1 cellular context compared by ENCODE assay signal in the genomic region with DNA sequence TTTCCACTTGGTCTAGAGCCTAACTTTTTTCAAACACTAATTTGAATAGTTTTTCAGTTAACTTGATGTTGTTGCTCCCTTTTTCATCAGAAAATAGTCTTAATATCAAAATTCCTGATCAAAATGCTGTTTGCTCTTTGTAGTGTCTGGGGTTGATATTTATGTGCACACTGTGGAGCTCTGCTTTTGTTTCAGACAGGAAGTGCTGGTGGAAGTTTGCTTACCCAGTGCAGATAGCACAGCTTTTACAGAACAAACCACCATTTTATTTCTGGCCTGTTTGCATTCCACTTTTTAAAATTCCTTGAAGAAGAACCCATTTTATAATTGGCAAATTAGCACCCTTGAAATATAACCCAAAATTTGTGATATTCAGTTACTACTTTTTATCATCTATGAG.
TF ChIP-seq lines count a peak whose summit lies in the region.

No MANE protein-coding gene starts in this region.

TF ChIP-seq in IMR-90, 13 proteins besides CTCF, POLR2A, EP300 and RAD21 (continued from another document):
- TF ChIP-seq, protein P1, sequence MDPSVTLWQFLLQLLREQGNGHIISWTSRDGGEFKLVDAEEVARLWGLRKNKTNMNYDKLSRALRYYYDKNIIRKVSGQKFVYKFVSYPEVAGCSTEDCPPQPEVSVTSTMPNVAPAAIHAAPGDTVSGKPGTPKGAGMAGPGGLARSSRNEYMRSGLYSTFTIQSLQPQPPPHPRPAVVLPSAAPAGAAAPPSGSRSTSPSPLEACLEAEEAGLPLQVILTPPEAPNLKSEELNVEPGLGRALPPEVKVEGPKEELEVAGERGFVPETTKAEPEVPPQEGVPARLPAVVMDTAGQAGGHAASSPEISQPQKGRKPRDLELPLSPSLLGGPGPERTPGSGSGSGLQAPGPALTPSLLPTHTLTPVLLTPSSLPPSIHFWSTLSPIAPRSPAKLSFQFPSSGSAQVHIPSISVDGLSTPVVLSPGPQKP (IDR thresholded peaks at IDR 0.05; ENCODE audit: borderline replicate concordance, low read depth, low read length): no peak
